In the genomic region with DNA sequence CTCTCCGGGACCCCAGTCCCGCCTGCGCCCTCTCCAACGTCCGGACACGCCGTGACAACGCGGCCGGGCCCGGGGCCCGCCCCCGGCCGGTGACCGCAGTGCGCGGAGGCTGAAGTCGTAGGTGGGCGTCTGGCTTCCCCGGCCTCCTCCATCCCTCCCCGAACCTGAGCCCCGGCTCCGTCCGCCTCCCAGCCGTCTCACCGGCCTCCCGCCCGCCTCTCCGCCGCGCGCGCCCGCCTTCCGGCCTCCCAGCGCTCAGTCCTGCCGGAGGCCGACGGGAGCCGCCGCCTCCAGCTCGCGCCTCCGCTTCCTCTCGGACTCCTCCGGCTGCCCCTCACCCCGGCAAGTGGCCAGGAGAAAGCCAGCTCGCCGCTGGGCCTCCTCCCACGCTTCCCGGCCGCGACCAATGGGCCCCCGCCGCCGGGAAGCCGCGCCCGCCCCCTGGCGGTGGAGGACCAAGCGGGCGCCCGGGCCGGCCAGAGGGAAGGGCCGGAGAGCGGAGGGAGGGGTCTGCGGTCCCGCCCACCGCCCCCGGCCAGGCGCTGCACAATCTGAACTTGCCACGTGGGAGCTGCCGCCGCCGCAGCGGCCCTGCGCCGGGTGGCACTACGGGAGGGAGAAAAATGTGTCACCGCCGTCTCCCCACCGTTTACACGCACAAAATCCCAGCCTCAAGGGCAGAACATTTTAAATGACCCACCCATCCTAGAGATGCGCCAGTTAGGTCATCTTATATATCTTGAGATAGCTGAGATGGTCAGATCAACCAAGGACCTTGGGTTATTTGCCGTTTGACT, we compare ENCODE assay signal across 8 cellular contexts. TPM values are rescaled to one million over a fixed set of nuclear protein-coding genes. Genes with fewer than 3 reads are reported as not detected.
DNase-seq lines count a peak whose midpoint lies in the region; ATAC-seq and TF ChIP-seq lines count a peak whose summit lies in the region.

TSS of gene FAM3C (minus strand) at position 348 of the 797 bp plus-strand sequence. CDS start 13,339 bp downstream, outside the sequence.

- H3K9ac ChIP-seq in iPS-15b (ENCODE audit: low read depth, low read length) (peak within 1 kb of the TSS; percentile 82), skeletal muscle satellite cell (ENCODE audit: low read depth, low read length) (peak within 1 kb of the TSS; percentile 97)

- H3K27me3 ChIP-seq in brain microvascular endothelial cell (replicated peaks) (no peaks in the 10 kb centered on the region), iPS-15b (ENCODE audit: control insufficient read depth, insufficient read depth, low read length) (no peaks in the 10 kb centered on the region), skeletal muscle satellite cell (ENCODE audit: control insufficient read depth, insufficient read depth, low read length) (no peaks in the 10 kb centered on the region)

- DNase-seq in 8988T (peak; percentile 59), NCI-H2107 (lab: John Stamatoyannopoulos, UW) (peak; percentile 83), UCSD-AML1 (lab: John Stamatoyannopoulos, UW; ENCODE audit: unreplicated experiment) (peak; percentile 88), brain microvascular endothelial cell (peak; percentile 83)

- H3K4me1 ChIP-seq in iPS-15b (ENCODE audit: control insufficient read depth, insufficient read depth, low read length) (no peaks in the 10 kb centered on the region), skeletal muscle satellite cell (ENCODE audit: control insufficient read depth, insufficient read depth, low read length) (peaks cover 15% of the 10 kb centered on the region)

- H3K27ac ChIP-seq in brain microvascular endothelial cell = peak within 1 kb of the TSS; percentile 77

- peak; percentile 55 for TF ChIP-seq CTCF in brain microvascular endothelial cell (IDR thresholded peaks at IDR 0.05; ENCODE audit: low read depth, low read length, missing control alignments)

- H3K36me3 ChIP-seq in brain microvascular endothelial cell (replicated peaks) (peaks cover 6% of the 10 kb centered on the region), iPS-15b (ENCODE audit: control insufficient read depth, insufficient read depth, low read length) (no peaks in the 10 kb centered on the region), skeletal muscle satellite cell (ENCODE audit: insufficient read depth, low read length) (peaks cover 21% of the 10 kb centered on the region)

- in situ Hi-C loops in brain microvascular endothelial cell (cut with HindIII; ENCODE audit: low pct_ligation_motif_present, low sequenced_read_pairs) = no loop called here

- peak within 1 kb of the TSS; percentile 92 for H3K4me2 ChIP-seq in skeletal muscle satellite cell (ENCODE audit: low read length)

- ATAC-seq in GM18517 (IDR thresholded peaks at IDR 0.05; ENCODE audit: unreplicated experiment) = peak; percentile 85
- ATAC-seq in HG03045 (IDR thresholded peaks at IDR 0.05; ENCODE audit: unreplicated experiment) = peak; percentile 88

- H3K9me3 ChIP-seq in iPS-15b (ENCODE audit: control insufficient read depth, insufficient read depth, low read length) (no peaks in the 10 kb centered on the region), skeletal muscle satellite cell (replicated peaks; ENCODE audit: low read length) (no peaks in the 10 kb centered on the region)

- H3K4me3 ChIP-seq in brain microvascular endothelial cell (ENCODE audit: low read depth, low read length) = peak within 1 kb of the TSS; percentile 82
- H3K4me3 ChIP-seq in iPS-15b (ENCODE audit: low read depth, low read length) = peak within 1 kb of the TSS; percentile 87
- peak within 1 kb of the TSS; percentile 76 for H3K4me3 ChIP-seq in skeletal muscle satellite cell (ENCODE audit: low read length)

RNA-seq across cellular contexts. Expression of gene FAM3C, which starts in this region (rescaled TPM):
- total RNA-seq in skeletal muscle satellite cell (2012; rRNA removed) = 41.7 and 46.6 TPM in 2 replicates

Comparison
In these comparisons a context has a peak if more than half of its experiments do, and no peak if none do; other contexts are left out.
1. Peak in every context shown above with its lines: DNase-seq, ATAC-seq, H3K4me3 ChIP-seq and H3K27ac ChIP-seq.